Comparison of ENCODE assay signal across 8 cellular contexts in the genomic region with DNA sequence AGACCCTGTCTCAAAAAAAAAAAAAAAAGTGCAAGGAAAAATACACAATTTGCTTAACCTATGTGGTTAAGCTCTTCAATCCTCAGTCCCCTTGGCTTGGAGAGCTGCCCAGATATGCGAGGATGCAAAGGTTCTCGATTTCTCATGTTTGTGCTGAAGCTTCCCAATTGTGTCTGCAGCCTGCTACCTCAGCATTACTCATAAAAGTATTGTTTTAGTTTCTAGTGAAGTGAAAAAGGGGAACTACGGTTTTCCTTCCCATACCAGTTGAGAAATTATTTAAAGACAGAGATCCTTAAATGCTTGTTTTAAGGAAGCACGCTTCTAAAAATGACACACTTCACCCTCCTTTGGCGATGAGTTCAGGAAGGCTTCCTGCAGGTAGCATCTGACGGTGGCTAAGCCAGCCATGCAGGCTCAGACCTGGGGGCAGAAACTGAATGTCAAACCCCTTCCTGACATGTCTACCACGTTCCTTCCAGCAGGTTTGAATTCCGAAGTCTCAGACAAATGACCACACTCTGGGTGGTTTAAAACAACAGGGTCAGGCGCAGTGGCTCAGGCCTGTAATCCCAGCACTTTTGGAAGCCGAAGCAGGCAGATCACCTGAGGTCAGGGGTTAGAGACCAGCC. TPM values are rescaled to one million over a fixed set of nuclear protein-coding genes. Genes with fewer than 3 reads are reported as not detected.
A peak's percentile ranks its signal among the peaks of the same experiment; 100 is the strongest.
DNase-seq lines count a peak whose midpoint lies in the region; ATAC-seq, FAIRE-seq and TF ChIP-seq lines count a peak whose summit lies in the region.

No MANE protein-coding gene starts in this region.

- no peak overlapping the region for H3K4me2 ChIP-seq in keratinocyte (ENCODE audit: control insufficient read depth, extremely low read depth, insufficient read depth, low read depth, low read length)

- no peaks in the 10 kb centered on the region for H3K27me3 ChIP-seq in keratinocyte (ENCODE audit: control insufficient read depth, extremely low read depth, insufficient read depth, low read length)

- dilution Hi-C loops in keratinocyte (cut with MboI; ENCODE audit: extremely low pct_ligation_motif_present, low sequenced_read_pairs) = no loop called here

- no peak overlapping the region for H2AFZ ChIP-seq in keratinocyte (ENCODE audit: control insufficient read depth, low read length)

- no peaks in the 10 kb centered on the region for H4K20me1 ChIP-seq in keratinocyte (ENCODE audit: control insufficient read depth, extremely low read depth, insufficient read depth, low read length)

- no peak overlapping the region for H3K27ac ChIP-seq in keratinocyte (ENCODE audit: control insufficient read depth, insufficient read depth, low read length)

- ATAC-seq in GM21786 (IDR thresholded peaks at IDR 0.05; ENCODE audit: unreplicated experiment) = peak; percentile 48
- ATAC-seq in GM19455 (IDR thresholded peaks at IDR 0.05; ENCODE audit: unreplicated experiment) = no peak
- no peak for ATAC-seq in HG02840 (IDR thresholded peaks at IDR 0.05; ENCODE audit: low FRiP score, unreplicated experiment)

- no peak overlapping the region for H3K9ac ChIP-seq in keratinocyte (ENCODE audit: control insufficient read depth, extremely low read depth, insufficient read depth, low read length)

- H3K9me3 ChIP-seq in keratinocyte (ENCODE audit: control insufficient read depth, low read depth, low read length) = no peaks in the 10 kb centered on the region

- TF ChIP-seq CTCF in keratinocyte (optimal IDR thresholded peaks at IDR 0.05 in 1 of 3, IDR thresholded peaks at IDR 0.05 in 1 of 3, conservative IDR thresholded peaks at IDR 0.05 in 1 of 3; ENCODE audit: extremely low read depth in 1 of 3, insufficient read depth in 2 of 3, low read length in 3 of 3) = no peak

- H3K9me1 ChIP-seq in keratinocyte (ENCODE audit: control insufficient read depth, extremely low read depth, insufficient read depth, low read length) = no peaks in the 10 kb centered on the region

- H3K79me2 ChIP-seq in keratinocyte (ENCODE audit: control insufficient read depth, insufficient read depth, low read length) = no peaks in the 10 kb centered on the region

- no peaks in the 10 kb centered on the region for H3K36me3 ChIP-seq in keratinocyte (ENCODE audit: control insufficient read depth in 2 of 2, extremely low read depth in 1 of 2, insufficient read depth in 2 of 2, low read length in 2 of 2)

- no peak overlapping the region for H3K4me3 ChIP-seq in keratinocyte (ENCODE audit: control insufficient read depth in 2 of 3, extremely low read depth in 1 of 3, insufficient read depth in 2 of 3, low read depth in 1 of 3, low read length in 3 of 3)

- FAIRE-seq in keratinocyte (lab: Jason Lieb, UNC) (peak; percentile 44), HTR-8/SVneo (lab: Jason Lieb, UNC) (no peak)

- peak; percentile 36 for DNase-seq in DMS79 (lab: John Stamatoyannopoulos, UW)
- peak; percentile 94 for DNase-seq in RPMI8226
- DNase-seq in keratinocyte (ENCODE audit: low read depth, low spot score) = no peak
- no peak for DNase-seq in HTR-8/SVneo (ENCODE audit: insufficient read length, low spot score)
- no peak for DNase-seq in NCI-H748 treated with DMSO at 0.1 percent for 48 hours (lab: John Stamatoyannopoulos, UW)

- peaks cover 3% of the 10 kb centered on the region for H3K4me1 ChIP-seq in keratinocyte (ENCODE audit: control insufficient read depth, extremely low read depth, insufficient read depth, low read length)

RNA-seq across cellular contexts. Expression of a gene that starts 47.9 kb away (rescaled TPM):
- 0.05 to 0.16 TPM (median 0.12 TPM) in 3 replicates for polyA plus RNA-seq in keratinocyte
- polyA plus RNA-seq in keratinocyte (2011; ENCODE audit: low read depth) = not detected
- polyA plus RNA-seq in keratinocyte (2011; cell fraction: cytosol; rRNA removed) = 0.09 TPM in 1 of 2 replicates, not detected in the other
- polyA plus RNA-seq in keratinocyte (2011; cell fraction: nucleus; rRNA removed) = 0.12 and 0.31 TPM in 2 replicates
- 0.08 TPM in 1 of 2 replicates, not detected in the other for polyA plus RNA-seq in keratinocyte (2012; ENCODE audit: low replicate concordance)
- 0.74 TPM in 1 of 3 replicates, not detected in the others for polyA minus RNA-seq in keratinocyte
- polyA minus RNA-seq in keratinocyte (2011; cell fraction: cytosol; rRNA and poly(A)+ RNA removed) = not detected
- polyA minus RNA-seq in keratinocyte (2011; cell fraction: nucleus; rRNA and poly(A)+ RNA removed) = 0.21 TPM in 1 of 2 replicates, not detected in the other

Comparison
In these comparisons a context has a peak if more than half of its experiments do, and no peak if none do; other contexts are left out.
1. DNase-seq: peak in DMS79 (single experiment) and RPMI8226 (single experiment); none in keratinocyte (single experiment), HTR-8/SVneo (single experiment) and NCI-H748 treated with DMSO at 0.1 percent for 48 hours (single experiment).